8 cellular contexts compared by ENCODE assay signal in the genomic region with DNA sequence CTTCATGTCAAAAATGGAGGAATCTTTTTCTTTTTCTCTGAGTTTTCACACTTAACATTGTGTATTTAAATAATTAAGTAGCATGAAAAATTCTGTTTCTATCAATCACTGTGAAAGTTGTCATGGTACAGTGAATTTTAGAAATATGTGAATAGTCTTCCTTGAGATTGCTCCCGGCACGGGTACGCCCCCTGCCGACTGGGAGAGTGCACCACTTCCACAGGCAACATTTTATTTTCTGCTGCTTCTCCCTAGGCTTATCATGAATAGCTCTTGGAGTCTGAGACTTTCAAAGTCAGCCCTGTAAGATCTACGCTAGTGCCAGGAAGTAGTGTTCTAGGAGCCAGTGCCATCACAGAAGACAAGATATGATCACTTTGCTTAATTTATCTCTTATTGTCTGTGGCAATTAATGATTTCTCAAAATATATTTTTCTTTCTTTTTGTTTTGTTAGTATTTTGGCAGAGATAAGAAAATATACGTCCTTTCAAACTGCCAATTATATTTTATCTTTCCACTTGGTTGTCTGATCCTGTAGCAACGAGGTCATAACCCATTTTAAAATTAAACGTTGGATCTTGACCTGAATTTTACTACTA.
DNase-seq lines count a peak whose midpoint lies in the region; ATAC-seq and TF ChIP-seq lines count a peak whose summit lies in the region.

No MANE protein-coding gene starts in this region.

- intact Hi-C loops in psoas muscle (cut with DNase I), result no loop called here

- no peak overlapping the region for H3K4me3 ChIP-seq in fibroblast of the aortic adventitia (ENCODE audit: low read depth, low read length)
- no peak overlapping the region for H3K4me3 ChIP-seq in psoas muscle

- ATAC-seq in HG03469 (IDR thresholded peaks at IDR 0.05; ENCODE audit: unreplicated experiment) (peak; percentile 85), psoas muscle (no peak)

- H3K27ac ChIP-seq in psoas muscle, result no peak overlapping the region

- no peaks in the 10 kb centered on the region for H3K36me3 ChIP-seq in psoas muscle (ENCODE audit: insufficient read depth in 1 of 2, low read depth in 1 of 2)

- H3K4me1 ChIP-seq in psoas muscle, result no peaks in the 10 kb centered on the region

- DNase-seq in SIG-M5 treated with dmso at 0.1 percent for 504 hours (lab: John Stamatoyannopoulos, UW; ENCODE audit: unreplicated experiment), result peak; percentile 53
- DNase-seq in SIG-M5 (lab: John Stamatoyannopoulos, UW), result no peak
- DNase-seq in GM20000 (ENCODE audit: low spot score), result peak; percentile 30
- peak; percentile 33 for DNase-seq in SK-N-DZ (ENCODE audit: low spot score)
- peak; percentile 19 for DNase-seq in fibroblast of the aortic adventitia (ENCODE audit: low read depth)
- DNase-seq in psoas muscle, result no peak
- no peak for DNase-seq in activated effector memory CD4-positive, alpha-beta T cell treated with Interleukin-2 at 50 U/mL for 16 hours

- 31 to 34% (median 34%) methylated on average over 8 of the region's 8 CpGs for WGBS in psoas muscle, 3 donors

- H3K9me3 ChIP-seq in psoas muscle, result no peaks in the 10 kb centered on the region

- TF ChIP-seq CTCF in GM20000 (IDR thresholded peaks at IDR 0.05; ENCODE audit: extremely low read depth, missing control alignments), result peak; percentile 83
- TF ChIP-seq CTCF in fibroblast of the aortic adventitia (IDR thresholded peaks at IDR 0.05; ENCODE audit: insufficient read depth, low read length), result peak; percentile 65
- TF ChIP-seq CTCF in psoas muscle (IDR thresholded peaks at IDR 0.05), result peak; percentile 34

- no peaks in the 10 kb centered on the region for H3K27me3 ChIP-seq in psoas muscle (ENCODE audit: insufficient read depth in 3 of 3, low read length in 2 of 3)

Comparison
In these comparisons a context has a peak if more than half of its experiments do, and no peak if none do; other contexts are left out.
1. DNase-seq: peak in SIG-M5 treated with dmso at 0.1 percent for 504 hours (single experiment), GM20000 (single experiment), SK-N-DZ (single experiment) and fibroblast of the aortic adventitia (single experiment); none in SIG-M5 (single experiment), psoas muscle (0 of 2) and activated effector memory CD4-positive, alpha-beta T cell treated with Interleukin-2 at 50 U/mL for 16 hours (single experiment).
2. Peak in every context shown above with its lines, with median percentiles within 50 percentile points of each other: CTCF ChIP-seq.